In genomic region chrX:40173662-40174593, GRCh38 we compare ENCODE assay signal across 3 cellular contexts.
TF ChIP-seq lines count a peak whose summit lies in the region.

No MANE protein-coding gene starts in this region.

TF ChIP-seq in A549, 52 proteins besides CTCF, POLR2A, EP300 and RAD21 (continued from another document):
- no peak for TF ChIP-seq RCOR1 (IDR thresholded peaks at IDR 0.05; ENCODE audit: low read depth, low read length)

TF ChIP-seq in SK-N-SH, 30 proteins besides CTCF, POLR2A, EP300 and RAD21 (continued from another document):
- TF ChIP-seq, protein P1, sequence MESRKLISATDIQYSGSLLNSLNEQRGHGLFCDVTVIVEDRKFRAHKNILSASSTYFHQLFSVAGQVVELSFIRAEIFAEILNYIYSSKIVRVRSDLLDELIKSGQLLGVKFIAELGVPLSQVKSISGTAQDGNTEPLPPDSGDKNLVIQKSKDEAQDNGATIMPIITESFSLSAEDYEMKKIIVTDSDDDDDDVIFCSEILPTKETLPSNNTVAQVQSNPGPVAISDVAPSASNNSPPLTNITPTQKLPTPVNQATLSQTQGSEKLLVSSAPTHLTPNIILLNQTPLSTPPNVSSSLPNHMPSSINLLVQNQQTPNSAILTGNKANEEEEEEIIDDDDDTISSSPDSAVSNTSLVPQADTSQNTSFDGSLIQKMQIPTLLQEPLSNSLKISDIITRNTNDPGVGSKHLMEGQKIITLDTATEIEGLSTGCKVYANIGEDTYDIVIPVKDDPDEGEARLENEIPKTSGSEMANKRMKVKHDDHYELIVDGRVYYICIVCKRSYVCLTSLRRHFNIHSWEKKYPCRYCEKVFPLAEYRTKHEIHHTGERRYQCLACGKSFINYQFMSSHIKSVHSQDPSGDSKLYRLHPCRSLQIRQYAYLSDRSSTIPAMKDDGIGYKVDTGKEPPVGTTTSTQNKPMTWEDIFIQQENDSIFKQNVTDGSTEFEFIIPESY (IDR thresholded peaks at IDR 0.05; ENCODE audit: borderline replicate concordance, low read depth) = no peak
- no peak for TF ChIP-seq TCF12 (IDR thresholded peaks at IDR 0.05)
- no peak for TF ChIP-seq POLR2AphosphoS5 (IDR thresholded peaks at IDR 0.05; ENCODE audit: low read depth, low read length)
- TF ChIP-seq MEF2A (IDR thresholded peaks at IDR 0.05; ENCODE audit: borderline replicate concordance, low read depth) = no peak
- TF ChIP-seq SIN3A (IDR thresholded peaks at IDR 0.05; ENCODE audit: borderline replicate concordance, low read depth, low read length) = no peak

TF ChIP-seq in liver, 16 proteins besides CTCF, POLR2A, EP300 and RAD21 (continued from another document):
- TF ChIP-seq REST (IDR thresholded peaks at IDR 0.05) (no peak), ATF3 (IDR thresholded peaks at IDR 0.05) (no peak), SP1 (IDR thresholded peaks at IDR 0.05) (peak; percentile 13), HNF4G (IDR thresholded peaks at IDR 0.05) (no peak)
